ENCODE assay signal across 15 cellular contexts in the genomic region with DNA sequence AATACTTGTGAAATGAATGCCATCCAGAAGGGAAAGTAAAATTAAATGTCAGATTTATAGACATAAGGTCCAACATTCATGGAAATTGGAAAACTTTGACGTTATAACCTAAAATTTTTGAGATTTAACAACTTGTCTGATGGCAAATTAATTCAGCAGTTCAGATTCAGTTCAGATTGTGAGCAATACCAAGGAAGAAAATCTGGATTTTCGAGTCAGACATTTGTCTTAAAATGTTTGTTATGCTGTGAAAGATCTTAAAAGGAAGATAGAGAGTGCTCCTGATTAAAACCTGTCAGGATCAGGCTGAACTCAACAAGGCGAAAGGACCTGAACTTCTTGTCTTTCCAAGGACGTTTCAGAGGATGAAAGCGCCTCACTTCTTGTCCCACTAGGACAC.
A peak's percentile ranks its signal among the peaks of the same experiment; 100 is the strongest.
DNase-seq lines count a peak whose midpoint lies in the region; ATAC-seq and TF ChIP-seq lines count a peak whose summit lies in the region.
"Had no signal": no experiment of that assay in that cellular context is flagged by ENCODE, and none has a peak within 500 bp of the region (broad histone marks: within the 10 kb centered on the region; RNA-seq: fewer than 3 reads in every experiment).

No MANE protein-coding gene starts in this region.

- no peak for ATAC-seq in foreskin keratinocyte

- H3K27ac ChIP-seq in caudate nucleus (ENCODE audit: low read depth, low read length) (peak overlapping the region; percentile 7), SJCRH30 (no peak overlapping the region), foreskin keratinocyte (no peak overlapping the region)
- H3K27ac ChIP-seq: BLaER1 had no signal

- H3K4me3 ChIP-seq in SJCRH30, result no peak overlapping the region
- H3K4me3 ChIP-seq: BLaER1 had no signal

- peaks cover 6% of the 10 kb centered on the region; the same call in 1 of the 2 replicates for H3K4me1 ChIP-seq in SJCRH30
- no peaks in the 10 kb centered on the region for H3K4me1 ChIP-seq in foreskin keratinocyte
- H3K4me1 ChIP-seq: BLaER1 had no signal

- peaks cover 8% of the 10 kb centered on the region for H3K27me3 ChIP-seq in SJCRH30
- no peaks in the 10 kb centered on the region for H3K27me3 ChIP-seq in foreskin keratinocyte
- H3K27me3 ChIP-seq: BE2C, BLaER1 had no signal

- H3K36me3 ChIP-seq in SJCRH30, result no peaks in the 10 kb centered on the region
- H3K36me3 ChIP-seq: BE2C, BLaER1 had no signal

- TF ChIP-seq CTCF in foreskin keratinocyte (conservative IDR thresholded peaks at IDR 0.05), result no peak

- H3K9me3 ChIP-seq in SJCRH30 (replicated peaks), result no peaks in the 10 kb centered on the region
- H3K9me3 ChIP-seq: BE2C had no signal

- DNase-seq in SK-N-DZ (ENCODE audit: low spot score), result peak; percentile 37
- no peak for DNase-seq in caudate nucleus (lab: John Stamatoyannopoulos, UW)
- no peak for DNase-seq in SJCRH30
- DNase-seq in foreskin keratinocyte, result no peak
- DNase-seq in NCI-H82 (lab: John Stamatoyannopoulos, UW), result no peak
- DNase-seq: 8988T; ACHN; CD4-positive, alpha-beta memory T cell; CD4-positive, CD25-positive, alpha-beta regulatory T cell; CD8-positive, alpha-beta memory T cell; COR-L47; DMS79 treated with DMSO at 0.1 percent for 48 hours; GF-D8 had no signal
